ENCODE assay signal across 1 cellular context in genomic region chr16:87602005-87602790, GRCh38.
TF ChIP-seq lines count a peak whose summit lies in the region.

Gene JPH3, plus strand, starts transcription at chr16:87602508. Its CDS starts 639 bp downstream, at chr16:87603147.

TF ChIP-seq in IMR-90, 13 proteins besides CTCF, POLR2A, EP300 and RAD21 (continued from another document):
- no peak for TF ChIP-seq ELK1 (IDR thresholded peaks at IDR 0.05; ENCODE audit: borderline replicate concordance, low read depth, low read length)
- TF ChIP-seq MXI1 (IDR thresholded peaks at IDR 0.05; ENCODE audit: borderline replicate concordance, low read depth, low read length): no peak
- TF ChIP-seq CEBPB (IDR thresholded peaks at IDR 0.05; ENCODE audit: low read depth, low read length): no peak
- TF ChIP-seq FOS (IDR thresholded peaks at IDR 0.05; ENCODE audit: low read depth, low read length): no peak
- no peak for TF ChIP-seq MAFK (IDR thresholded peaks at IDR 0.05; ENCODE audit: low read depth, low read length)
- no peak for TF ChIP-seq SMC3 (IDR thresholded peaks at IDR 0.05; ENCODE audit: low read depth, low read length)
- no peak for TF ChIP-seq CHD1 (IDR thresholded peaks at IDR 0.05; ENCODE audit: low read depth, low read length)
- TF ChIP-seq, protein P1, sequence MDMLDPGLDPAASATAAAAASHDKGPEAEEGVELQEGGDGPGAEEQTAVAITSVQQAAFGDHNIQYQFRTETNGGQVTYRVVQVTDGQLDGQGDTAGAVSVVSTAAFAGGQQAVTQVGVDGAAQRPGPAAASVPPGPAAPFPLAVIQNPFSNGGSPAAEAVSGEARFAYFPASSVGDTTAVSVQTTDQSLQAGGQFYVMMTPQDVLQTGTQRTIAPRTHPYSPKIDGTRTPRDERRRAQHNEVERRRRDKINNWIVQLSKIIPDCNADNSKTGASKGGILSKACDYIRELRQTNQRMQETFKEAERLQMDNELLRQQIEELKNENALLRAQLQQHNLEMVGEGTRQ (IDR thresholded peaks at IDR 0.05; ENCODE audit: low read depth, low read length): no peak
